In genomic region chrX:39891781-39892180, GRCh38 we compare ENCODE assay signal across 12 cellular contexts.
DNase-seq lines count a peak whose midpoint lies in the region; ATAC-seq and TF ChIP-seq lines count a peak whose summit lies in the region.
"Had no signal": no experiment of that assay in that cellular context is flagged by ENCODE, and none has a peak within 500 bp of the region (broad histone marks: within the 10 kb centered on the region; RNA-seq: fewer than 3 reads in every experiment).

No MANE protein-coding gene starts in this region.

- peak; percentile 47 to 61 for ATAC-seq in activated naive CD4-positive, alpha-beta T cell treated with anti-CD3 and anti-CD28 coated beads, Interleukin-2, amount 50 U/mL, for 72 hours
- ATAC-seq in T-cell (replicated peaks in 1 of 4), result peak; percentile 11 to 63 (median 62)
- ATAC-seq: SK-N-SH treated with all-trans-retinoic acid at 6 μM for 48 hours; stimulated activated effector memory CD8-positive, alpha-beta T cell treated with anti-CD3 and anti-CD28 coated beads, Interleukin-12 subunit alpha, Interleukin-12 subunit beta, amount 100 ng/mL, for 72 hours had no signal

- H3K36me3 ChIP-seq in smooth muscle cell (ENCODE audit: low read depth) (no peaks in the 10 kb centered on the region), esophagus muscularis mucosa (no peaks in the 10 kb centered on the region)

- no peak for TF ChIP-seq POLR2A in esophagus muscularis mucosa (IDR thresholded peaks at IDR 0.05; ENCODE audit: low read depth)

- no peak overlapping the region for H3K4me2 ChIP-seq in smooth muscle cell

- TF ChIP-seq CTCF in smooth muscle cell (IDR thresholded peaks at IDR 0.05; ENCODE audit: borderline replicate concordance, insufficient read depth, poor library complexity, severe bottlenecking), result no peak
- TF ChIP-seq CTCF in esophagus muscularis mucosa (IDR thresholded peaks at IDR 0.05), result no peak

- H3K36me3 Mint-ChIP-seq in activated naive CD4-positive, alpha-beta T cell treated with anti-CD3 and anti-CD28 coated beads, Interleukin-2, amount 50 U/mL, for 72 hours, result no peaks in the 10 kb centered on the region
- no peaks in the 10 kb centered on the region for H3K36me3 Mint-ChIP-seq in T-cell
- H3K36me3 Mint-ChIP-seq: stimulated activated effector memory CD8-positive, alpha-beta T cell treated with anti-CD3 and anti-CD28 coated beads, Interleukin-12 subunit alpha, Interleukin-12 subunit beta, amount 100 ng/mL, for 72 hours had no signal

- H3K4me3 ChIP-seq in smooth muscle cell, result no peak overlapping the region
- no peak overlapping the region for H3K4me3 ChIP-seq in esophagus muscularis mucosa

- intact Hi-C loops in esophagus muscularis mucosa (cut with DNase I), result no loop called here

- TF ChIP-seq EP300 in esophagus muscularis mucosa (IDR thresholded peaks at IDR 0.05), result no peak

- H3K27ac ChIP-seq in smooth muscle cell (ENCODE audit: low read depth) (peak overlapping the region; percentile 37), esophagus muscularis mucosa (replicated peaks in 1 of 4) (no peak overlapping the region)

- peak overlapping the region in 1 of 2 donors; percentile 84 for H3K27ac Mint-ChIP-seq in activated naive CD4-positive, alpha-beta T cell treated with anti-CD3 and anti-CD28 coated beads, Interleukin-2, amount 50 U/mL, for 72 hours
- peak overlapping the region; percentile 80 to 92 for H3K27ac Mint-ChIP-seq in T-cell
- H3K27ac Mint-ChIP-seq: stimulated activated effector memory CD8-positive, alpha-beta T cell treated with anti-CD3 and anti-CD28 coated beads, Interleukin-12 subunit alpha, Interleukin-12 subunit beta, amount 100 ng/mL, for 72 hours had no signal

- H3K27me3 ChIP-seq in smooth muscle cell (ENCODE audit: low read depth), result no peaks in the 10 kb centered on the region
- H3K27me3 ChIP-seq in esophagus muscularis mucosa, result no peaks in the 10 kb centered on the region

- no peak for DNase-seq in activated naive CD4-positive, alpha-beta T cell treated with anti-CD3 and anti-CD28 coated beads, Interleukin-2, amount 50 U/mL, for 72 hours (ENCODE audit: low spot score in 2 of 2)
- no peak for DNase-seq in activated naive CD4-positive, alpha-beta T cell treated with anti-CD3 and anti-CD28 coated beads, Interleukin-2, amount 50 U/mL, for 16 hours
- DNase-seq in HPDE6-E6E7 (ENCODE audit: extremely low spot score), result peak; percentile 65
- DNase-seq in T-cell, result peak in 3 of 34 experiments; percentile 2 to 8 (median 2)
- no peak for DNase-seq in smooth muscle cell (lab: John Stamatoyannopoulos, UW; ENCODE audit: unreplicated experiment)
- DNase-seq in SW480 (ENCODE audit: low spot score), result no peak
- no peak for DNase-seq in stimulated activated CD4-positive, alpha-beta T cell treated with anti-CD3 and anti-CD28 coated beads, Interleukin-4, amount 100 ng/mL, for 4 hours
- no peak for DNase-seq in esophagus muscularis mucosa (ENCODE audit: extremely low spot score)
- DNase-seq: aorta, NCI-H226 had no signal

- H3K27me3 Mint-ChIP-seq in T-cell, result peaks cover 0 to 4% of the 10 kb centered on the region in 2 donors

- H3K4me1 Mint-ChIP-seq in T-cell, result peaks cover 11 to 15% (median 11%) of the 10 kb centered on the region in 3 donors

- H3K9me3 Mint-ChIP-seq in activated naive CD4-positive, alpha-beta T cell treated with anti-CD3 and anti-CD28 coated beads, Interleukin-2, amount 50 U/mL, for 72 hours, result no peaks in the 10 kb centered on the region
- H3K9me3 Mint-ChIP-seq in T-cell, result no peaks in the 10 kb centered on the region
- H3K9me3 Mint-ChIP-seq: stimulated activated effector memory CD8-positive, alpha-beta T cell treated with anti-CD3 and anti-CD28 coated beads, Interleukin-12 subunit alpha, Interleukin-12 subunit beta, amount 100 ng/mL, for 72 hours had no signal

- H3F3A ChIP-seq in smooth muscle cell (ENCODE audit: low read depth), result peaks cover 4% of the 10 kb centered on the region

- no peaks in the 10 kb centered on the region for H3K79me2 ChIP-seq in smooth muscle cell (ENCODE audit: low read depth)

- no peaks in the 10 kb centered on the region for H3K9me3 ChIP-seq in smooth muscle cell (replicated peaks; ENCODE audit: low read depth)
- H3K9me3 ChIP-seq in esophagus muscularis mucosa, result no peaks in the 10 kb centered on the region

- no peak overlapping the region for H3K9ac ChIP-seq in smooth muscle cell (ENCODE audit: low read depth)

- POLR2A ChIA-PET in T-cell (lab: Charles Lee), result no interaction called here

- CTCF ChIA-PET in T-cell (lab: Charles Lee), result no interaction called here

- no peak overlapping the region for H2AFZ ChIP-seq in smooth muscle cell (ENCODE audit: low read depth)

- WGBS in smooth muscle cell (ENCODE audit: low lambda C conversion rate), result 83% methylated on average over 3 of the region's 3 CpGs
- WGBS in esophagus muscularis mucosa, result 95% methylated on average over 3 of the region's 3 CpGs

- peak overlapping the region in 1 of 3 donors; percentile 35 for H3K4me3 Mint-ChIP-seq in T-cell
- H3K4me3 Mint-ChIP-seq: stimulated activated effector memory CD8-positive, alpha-beta T cell treated with anti-CD3 and anti-CD28 coated beads, Interleukin-12 subunit alpha, Interleukin-12 subunit beta, amount 100 ng/mL, for 72 hours had no signal

- no peaks in the 10 kb centered on the region for H4K20me1 ChIP-seq in smooth muscle cell (ENCODE audit: low read depth)

- H3K4me1 ChIP-seq in smooth muscle cell (ENCODE audit: low read depth), result peaks cover 12% of the 10 kb centered on the region
- peaks cover 0 to 12% (median 5%) of the 10 kb centered on the region in 4 donors for H3K4me1 ChIP-seq in esophagus muscularis mucosa
